19 cellular contexts compared by ENCODE assay signal in the genomic region with DNA sequence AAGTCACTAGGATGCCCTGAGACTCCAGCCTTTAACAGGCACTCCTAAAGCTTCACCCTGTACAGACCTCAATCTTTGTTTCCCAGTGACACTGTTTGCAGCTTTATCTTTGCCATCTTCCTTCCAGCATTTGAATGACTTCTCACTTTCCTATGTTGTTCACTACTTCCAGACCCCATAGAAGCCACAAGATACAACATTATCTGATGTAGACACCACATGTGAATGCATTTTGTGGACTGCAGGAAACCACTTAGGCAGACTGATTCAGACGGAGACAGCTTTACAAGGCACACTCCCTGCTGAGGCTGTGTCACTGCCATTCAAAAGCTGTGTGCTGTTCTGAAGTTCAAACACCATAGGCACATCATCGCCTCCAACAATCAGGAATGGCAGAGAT.
DNase-seq lines count a peak whose midpoint lies in the region; ATAC-seq and TF ChIP-seq lines count a peak whose summit lies in the region.
"Had no signal": no experiment of that assay in that cellular context is flagged by ENCODE, and none has a peak within 500 bp of the region (broad histone marks: within the 10 kb centered on the region; RNA-seq: fewer than 3 reads in every experiment).

No MANE protein-coding gene starts in this region.

- H3K27me3 ChIP-seq in Panc1 (ENCODE audit: control insufficient read depth, insufficient read depth, low read length) (no peaks in the 10 kb centered on the region), testis (no peaks in the 10 kb centered on the region)
- H3K27me3 ChIP-seq: BLaER1 treated with 17β-estradiol and CSF1 and Interleukin-3, amounts not matched to agents 10 nM and 100 nM; colonic mucosa; upper lobe of right lung had no signal

- no peaks in the 10 kb centered on the region for H3K9me3 ChIP-seq in Panc1 (ENCODE audit: control insufficient read depth, insufficient read depth, low read depth, low read length)
- H3K9me3 ChIP-seq in testis: no peaks in the 10 kb centered on the region
- H3K9me3 ChIP-seq: BLaER1 treated with 17β-estradiol and CSF1 and Interleukin-3, amounts not matched to agents 10 nM and 100 nM; colonic mucosa; heart right ventricle; upper lobe of right lung had no signal

- POLR2A ChIA-PET in Panc1 (lab: Charles Lee): interaction anchor here (0.8 kb wide), 1 partner anchor 23 kb away, joined by 5 read pairs; no protein-coding TSS in a partner anchor

- CTCF ChIA-PET in Panc1 (lab: Charles Lee): interaction anchor here (0.6 kb wide), 1 partner anchor 294 kb away, joined by 3 read pairs; no protein-coding TSS in a partner anchor

- H3K4me1 ChIP-seq in Panc1 (ENCODE audit: control insufficient read depth, insufficient read depth, low read length): no peaks in the 10 kb centered on the region
- no peaks in the 10 kb centered on the region for H3K4me1 ChIP-seq in testis
- H3K4me1 ChIP-seq: BLaER1 treated with 17β-estradiol and CSF1 and Interleukin-3, amounts not matched to agents 10 nM and 100 nM; colonic mucosa; heart right ventricle; upper lobe of right lung had no signal

- TF ChIP-seq POLR2A in testis (IDR thresholded peaks at IDR 0.05): no peak

- WGBS in testis, 2 donors: 74 to 85% methylated on average over 2 of the region's 2 CpGs

- H3K27ac ChIP-seq in Panc1 (ENCODE audit: low read length) (no peak overlapping the region), testis (no peak overlapping the region)
- H3K27ac ChIP-seq: BLaER1 treated with 17β-estradiol and CSF1 and Interleukin-3, amounts not matched to agents 10 nM and 100 nM; colonic mucosa; heart right ventricle; upper lobe of right lung had no signal

- H3K36me3 ChIP-seq in Panc1 (ENCODE audit: control insufficient read depth, insufficient read depth, low read length): no peaks in the 10 kb centered on the region
- no peaks in the 10 kb centered on the region for H3K36me3 ChIP-seq in testis (ENCODE audit: low read depth, missing control alignments)
- H3K36me3 ChIP-seq: BLaER1 treated with 17β-estradiol and CSF1 and Interleukin-3, amounts not matched to agents 10 nM and 100 nM; colonic mucosa; heart right ventricle; upper lobe of right lung had no signal

- DNase-seq in A172 (ENCODE audit: low spot score) (peak; percentile 45), Daoy (ENCODE audit: low read depth) (peak; percentile 77), Panc1 (ENCODE audit: low read depth, low spot score) (no peak), choroid plexus epithelial cell (ENCODE audit: low read depth) (peak; percentile 62), GM20000 (ENCODE audit: low spot score) (no peak), HT-29 (ENCODE audit: low spot score) (no peak), testis (no peak)
- DNase-seq in activated effector memory CD4-positive, alpha-beta T cell treated with anti-CD3 and anti-CD28 coated beads, Interleukin-2, amount 50 U/mL, for 16 hours: no peak
- DNase-seq: activated T-cell treated with anti-CD3 and anti-CD28 coated beads for 4 hours; amygdala; colonic mucosa; DMS79; heart right ventricle; NCI-H526; stimulated activated CD4-positive, alpha-beta T cell treated with anti-CD3 and anti-CD28 coated beads, Interleukin-2, amount 100 ng/mL, for 48 hours; upper lobe of right lung had no signal

- TF ChIP-seq CTCF in Panc1 (IDR thresholded peaks at IDR 0.05) (no peak), choroid plexus epithelial cell (conservative IDR thresholded peaks at IDR 0.05; ENCODE audit: low read depth, low read length) (no peak), GM20000 (IDR thresholded peaks at IDR 0.05; ENCODE audit: extremely low read depth, missing control alignments) (no peak), testis (IDR thresholded peaks at IDR 0.05) (no peak)

- no TSS peak for BruUV-seq in Panc1 (replicated peaks; lab: Mats Ljungman, UMichigan)

- ATAC-seq in Panc1: 0 out of 2 replicates have a peak, but pooled peaks have one; percentile 30
- ATAC-seq: esophagus mucosa, heart right ventricle, Right ventricle myocardium inferior, upper lobe of right lung had no signal

- in situ Hi-C loops in Panc1 (cut with HindIII; ENCODE audit: low pct_unique_long_range_greater_than_20kb, low sequenced_read_pairs): no loop called here

- H3K4me3 ChIP-seq in Panc1 (ENCODE audit: low read depth in 2 of 2, low read length in 2 of 2): no peak overlapping the region
- H3K4me3 ChIP-seq in choroid plexus epithelial cell (ENCODE audit: low read depth, low read length): no peak overlapping the region
- no peak overlapping the region for H3K4me3 ChIP-seq in testis
- H3K4me3 ChIP-seq: BLaER1 treated with 17β-estradiol and CSF1 and Interleukin-3, amounts not matched to agents 10 nM and 100 nM; colonic mucosa; heart right ventricle; upper lobe of right lung had no signal

- intact Hi-C loops in Panc1 (cut with micrococcal nuclease; ENCODE audit: unreplicated experiment): no loop called here
- intact Hi-C loops in testis (cut with DNase I; ENCODE audit: low total_unique reads): no loop called here

Comparison
In these comparisons a context has a peak if more than half of its experiments do, and no peak if none do; other contexts are left out.
1. DNase-seq: peak in A172 (single experiment), Daoy (single experiment) and choroid plexus epithelial cell (single experiment); none in Panc1 (single experiment), GM20000 (single experiment), HT-29 (single experiment), activated effector memory CD4-positive, alpha-beta T cell treated with anti-CD3 and anti-CD28 coated beads, Interleukin-2, amount 50 U/mL, for 16 hours (single experiment) and testis (single experiment).